8 cellular contexts compared by ENCODE assay signal in genomic region chr5:142356716-142357468, GRCh38. TPM values are rescaled to one million over a fixed set of nuclear protein-coding genes. Genes with fewer than 3 reads are reported as not detected.
DNase-seq lines count a peak whose midpoint lies in the region; ATAC-seq and TF ChIP-seq lines count a peak whose summit lies in the region.

No MANE protein-coding gene starts in this region.

- H3K27me3 ChIP-seq in A673 (replicated peaks; ENCODE audit: insufficient read depth, low read depth, low read length, poor library complexity) (no peaks in the 10 kb centered on the region), kidney epithelial cell (ENCODE audit: control insufficient read depth, insufficient read depth, low read length) (no peaks in the 10 kb centered on the region)

- H3K27ac ChIP-seq in A673 (ENCODE audit: low read depth, low read length, poor library complexity, severe bottlenecking) = peak overlapping the region; percentile 99

- no TSS peak for BruUV-seq in A673 (replicated peaks; lab: Mats Ljungman, UMichigan)

- POLR2A ChIA-PET in A673 (lab: Charles Lee; ENCODE audit: low non-redundant PET) = interaction anchor here (0.6 kb wide), 1 partner anchor 142 kb away, joined by 8 read pairs; no protein-coding TSS in a partner anchor

- peaks cover 60% of the 10 kb centered on the region for H3K4me1 ChIP-seq in A673 (ENCODE audit: insufficient read depth, low read length, poor library complexity, severe bottlenecking)

- H3K4me3 ChIP-seq in A673 (ENCODE audit: low read depth, low read length, poor library complexity, severe bottlenecking) (peak overlapping the region; percentile 44), kidney epithelial cell (ENCODE audit: low read depth, low read length) (peak overlapping the region; percentile 50)

- TF ChIP-seq CTCF in A673 (conservative IDR thresholded peaks at IDR 0.05; ENCODE audit: low read depth, low read length) (no peak), kidney epithelial cell (IDR thresholded peaks at IDR 0.05; ENCODE audit: insufficient read depth, low read length, poor library complexity, severe bottlenecking) (no peak)

- peaks cover 4% of the 10 kb centered on the region for H3K9me3 ChIP-seq in A673 (ENCODE audit: low read depth, low read length, poor library complexity, severe bottlenecking)

- CTCF ChIA-PET in A673 (lab: Charles Lee) = no interaction called here

- no peaks in the 10 kb centered on the region for H3K36me3 ChIP-seq in A673 (ENCODE audit: insufficient read depth, low read length, poor library complexity, severe bottlenecking)
- H3K36me3 ChIP-seq in kidney epithelial cell (ENCODE audit: control insufficient read depth, insufficient read depth, low read length) = no peaks in the 10 kb centered on the region

- ATAC-seq in GM18519 (IDR thresholded peaks at IDR 0.05; ENCODE audit: low FRiP score, unreplicated experiment) (peak; percentile 93), HG03039 (IDR thresholded peaks at IDR 0.05; ENCODE audit: unreplicated experiment) (peak; percentile 91)

- DNase-seq in A673 (ENCODE audit: low spot score) (peak; percentile 98), NCI-H2196 treated with DMSO at 0.1 percent for 48 hours (lab: John Stamatoyannopoulos, UW; ENCODE audit: unreplicated experiment) (peak; percentile 70), cerebellum (ENCODE audit: low spot score) (peak; percentile 86), kidney epithelial cell (ENCODE audit: low read depth) (peak; percentile 65)
- peak; percentile 88 for DNase-seq in activated CD4-positive, CD25-positive, alpha-beta regulatory T cell treated with anti-CD3 and anti-CD28 coated beads, Interleukin-2, amount 50 U/mL, for 72 hours
- DNase-seq in stimulated activated CD4-positive, alpha-beta T cell treated with anti-CD3 and anti-CD28 coated beads, Interleukin-15, amount 100 ng/mL, for 1 hour (ENCODE audit: low read depth in 1 of 2, low spot score in 1 of 2) = peak; percentile 79 to 91

- intact Hi-C loops in A673 (cut with micrococcal nuclease; ENCODE audit: unreplicated experiment) = loop anchor here (1.0 to 2.0 kb wide), 3 partner anchors 32 to 194 kb away; partner anchors contain the start of gene SPRY4

RNA-seq across cellular contexts. Expression of gene SPRY4, which starts 32.1 kb away (rescaled TPM):
- 35.5 and 35.6 TPM in 2 replicates for total RNA-seq in A673 (2021)
- total RNA-seq in cerebellum = 13.5 TPM
- total RNA-seq in kidney epithelial cell = 34.7 and 36.9 TPM in 2 replicates

Comparison
In these comparisons a context has a peak if more than half of its experiments do, and no peak if none do; other contexts are left out.
1. Peak in every context shown above with its lines: DNase-seq, ATAC-seq, H3K4me3 ChIP-seq and H3K27ac ChIP-seq.